ENCODE assay signal across 10 cellular contexts in genomic region chr5:1859099-1859498, GRCh38. TPM values are rescaled to one million over a fixed set of nuclear protein-coding genes. Genes with fewer than 3 reads are reported as not detected.
"Had no signal": no experiment of that assay in that cellular context is flagged by ENCODE, and none has a peak within 500 bp of the region (broad histone marks: within the 10 kb centered on the region; RNA-seq: fewer than 3 reads in every experiment).

No MANE protein-coding gene starts in this region.

- H3K4me3 ChIP-seq: GM23338, HAP-1 had no signal

- ATAC-seq: GM23338, HCT116, HepG2 had no signal

- H3K9me3 ChIP-seq: HAP-1 had no signal

- H3K4me2 ChIP-seq: GM23338 had no signal

- H3K36me3 ChIP-seq: HAP-1 had no signal

- H2AFZ ChIP-seq: GM23338 had no signal

- H3K4me1 ChIP-seq: HAP-1 had no signal

- H3K27ac ChIP-seq: HL-60 had no signal

- DNase-seq: H7, HFFc6, KBM-7 had no signal

RNA-seq across cellular contexts. Expression of gene IRX4, which starts 23.6 kb away (rescaled TPM):
- total RNA-seq: HepG2, HFFc6, HT1080 had no signal
- polyA plus RNA-seq: HepG2, IgD-negative memory B cell had no signal
